In the genomic region with DNA sequence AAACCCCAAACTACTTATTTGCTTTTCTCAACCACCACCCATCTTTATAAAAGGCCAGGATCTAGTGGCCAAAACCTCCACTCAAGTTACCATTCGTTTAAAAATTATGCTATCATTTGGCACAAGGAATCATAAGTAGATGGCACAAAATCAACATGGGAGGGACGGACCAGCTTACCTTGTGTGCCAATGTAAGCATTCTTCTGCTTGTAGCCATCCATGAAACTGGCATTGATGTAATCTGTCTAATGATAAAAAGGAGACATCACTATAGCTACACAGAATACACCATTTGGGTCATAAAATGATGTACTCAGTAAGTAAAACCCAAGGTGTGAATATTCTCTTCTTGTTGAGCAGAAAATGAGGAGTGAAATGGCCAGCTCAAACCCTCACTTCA, we compare ENCODE assay signal across 36 cellular contexts.
"Had no signal": no experiment of that assay in that cellular context is flagged by ENCODE, and none has a peak within 500 bp of the region (broad histone marks: within the 10 kb centered on the region; RNA-seq: fewer than 3 reads in every experiment).

No MANE protein-coding gene starts in this region.

- H3K9me3 Mint-ChIP-seq: activated CD4-positive, alpha-beta T cell treated with anti-CD3 and anti-CD28 coated beads, Interleukin-2, amount 10 ng/mL, durations not matched to agents 7 days and 5 days; activated naive CD4-positive, alpha-beta T cell treated with anti-CD3 and anti-CD28 coated beads, Interleukin-2, amount 50 U/mL, for 24 hours; activated T-helper 2 cell treated with anti-CD3 and anti-CD28 coated beads, Interferon-gamma antibody, Interleukin-2, Interleukin-4, amounts not matched to agents 10 μg/mL and 5 μg/mL and 100 μg/mL, durations not matched to agents 14 hours and 24 hours and 36 hours; central memory CD8-positive, alpha-beta T cell; IgD-negative memory B cell had no signal

- H3K27ac Mint-ChIP-seq: activated CD4-positive, alpha-beta T cell treated with anti-CD3 and anti-CD28 coated beads, Interleukin-2, amount 10 ng/mL, durations not matched to agents 7 days and 5 days; activated CD8-positive, alpha-beta memory T cell treated with anti-CD3 and anti-CD28 coated beads, Interleukin-2, amount 10 ng/mL, durations not matched to agents 7 days and 5 days; activated naive CD4-positive, alpha-beta T cell treated with anti-CD3 and anti-CD28 coated beads, Interleukin-2, amount 50 U/mL, for 24 hours; activated naive CD8-positive, alpha-beta T cell treated with anti-CD3 and anti-CD28 coated beads, Interleukin-2, amount 10 ng/mL, durations not matched to agents 7 days and 5 days; activated T-helper 2 cell treated with anti-CD3 and anti-CD28 coated beads, Interferon-gamma antibody, Interleukin-2, Interleukin-4, amounts not matched to agents 10 μg/mL and 5 μg/mL and 100 μg/mL, durations not matched to agents 14 hours and 24 hours and 36 hours; IgD-negative memory B cell had no signal

- ATAC-seq: activated CD8-positive, alpha-beta memory T cell treated with anti-CD3 and anti-CD28 coated beads, Interleukin-2, amount 10 ng/mL, durations not matched to agents 7 days and 5 days; PC-3; Right ventricle myocardium inferior; SK-N-SH treated with all-trans-retinoic acid at 6 μM for 48 hours had no signal

- H3K27me3 Mint-ChIP-seq: activated CD4-positive, alpha-beta T cell treated with anti-CD3 and anti-CD28 coated beads, Interleukin-2, amount 10 ng/mL, durations not matched to agents 7 days and 5 days; activated CD8-positive, alpha-beta memory T cell treated with anti-CD3 and anti-CD28 coated beads, Interleukin-2, amount 10 ng/mL, durations not matched to agents 7 days and 5 days; activated naive CD4-positive, alpha-beta T cell treated with anti-CD3 and anti-CD28 coated beads, Interleukin-2, amount 50 U/mL, for 24 hours; activated naive CD8-positive, alpha-beta T cell treated with anti-CD3 and anti-CD28 coated beads, Interleukin-2, amount 10 ng/mL, durations not matched to agents 7 days and 5 days; central memory CD8-positive, alpha-beta T cell; IgD-negative memory B cell had no signal

- H3K9me3 ChIP-seq: ascending aorta had no signal

- H3K4me3 Mint-ChIP-seq: activated CD4-positive, alpha-beta T cell treated with anti-CD3 and anti-CD28 coated beads, Interleukin-2, amount 10 ng/mL, durations not matched to agents 7 days and 5 days; activated CD8-positive, alpha-beta memory T cell treated with anti-CD3 and anti-CD28 coated beads, Interleukin-2, amount 10 ng/mL, durations not matched to agents 7 days and 5 days; activated naive CD4-positive, alpha-beta T cell treated with anti-CD3 and anti-CD28 coated beads, Interleukin-2, amount 50 U/mL, for 24 hours; activated naive CD8-positive, alpha-beta T cell treated with anti-CD3 and anti-CD28 coated beads, Interleukin-2, amount 10 ng/mL, durations not matched to agents 7 days and 5 days; central memory CD8-positive, alpha-beta T cell had no signal

- H3K4me1 Mint-ChIP-seq: activated naive CD4-positive, alpha-beta T cell treated with anti-CD3 and anti-CD28 coated beads, Interleukin-2, amount 50 U/mL, for 24 hours; central memory CD8-positive, alpha-beta T cell had no signal

- DNase-seq: activated CD4-positive, alpha-beta T cell treated with anti-CD3 and anti-CD28 coated beads, Interleukin-2, amount 10 ng/mL, durations not matched to agents 7 days and 5 days; activated CD4-positive, alpha-beta T cell treated with anti-CD3 and anti-CD28 coated beads, Interleukin-2, amount 50 U/mL, for 48 hours; activated CD8-positive, alpha-beta memory T cell treated with anti-CD3 and anti-CD28 coated beads for 24 hours; activated CD8-positive, alpha-beta memory T cell treated with anti-CD3 and anti-CD28 coated beads, Interleukin-2, amount 10 ng/mL, durations not matched to agents 7 days and 5 days; activated CD8-positive, alpha-beta memory T cell treated with anti-CD3 and anti-CD28 coated beads, Interleukin-2, amount 50 U/mL, for 48 hours; activated gamma-delta T cell; activated naive CD4-positive, alpha-beta T cell treated with Interleukin-2 at 50 U/mL for 16 hours; activated naive CD8-positive, alpha-beta T cell treated with anti-CD3 and anti-CD28 coated beads, Interleukin-2, amount 10 ng/mL, durations not matched to agents 7 days and 5 days; amygdala; Karpas-422; KBM-7; MG63; NCI-H1048; NCI-H1105 treated with DMSO at 0.1 percent for 48 hours; NCI-H1436; NCI-H1694; NCI-H1930; NCI-H2107; NCI-H2171; NCI-H226; NCI-H446 treated with DMSO at 0.1 percent for 48 hours; NCI-H524; NCI-H69; NCI-H82; NK-92 treated with Interleukin-12 subunit alpha and Interleukin-12 subunit beta, amount 100 ng/mL, for 24 hours; PC-3; SIG-M5; T-helper 1 cell; T1000 had no signal
